20 cellular contexts compared by ENCODE assay signal in the genomic region with DNA sequence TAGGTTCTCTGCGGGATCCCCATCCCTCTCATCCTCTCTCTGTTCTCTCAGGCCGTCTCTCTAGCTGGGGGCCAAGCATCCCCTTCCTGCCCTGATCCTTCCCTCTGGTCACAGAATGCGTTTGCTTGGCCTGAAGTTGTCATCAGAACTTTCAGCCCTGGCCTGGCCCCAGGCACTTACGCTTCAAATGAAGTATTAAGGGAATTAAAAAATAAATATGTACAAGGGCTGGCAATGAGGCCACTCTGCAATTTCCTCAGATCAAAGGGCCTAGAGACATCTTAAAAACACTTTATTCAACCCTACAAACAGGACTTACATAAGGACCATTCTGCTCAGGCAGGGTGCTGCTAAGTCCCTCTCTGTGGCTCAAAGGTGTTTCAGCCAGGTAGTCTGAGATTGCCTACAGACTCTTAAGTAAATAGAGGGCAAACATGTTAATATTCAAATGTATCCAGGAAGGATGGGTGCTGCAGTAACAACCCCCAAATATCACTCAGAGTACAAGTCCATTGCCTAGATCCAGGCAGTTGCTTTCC. TPM values are rescaled to one million over a fixed set of nuclear protein-coding genes. Genes with fewer than 3 reads are reported as not detected.
DNase-seq lines count a peak whose midpoint lies in the region; ATAC-seq and TF ChIP-seq lines count a peak whose summit lies in the region.
"Had no signal": no experiment of that assay in that cellular context is flagged by ENCODE, and none has a peak within 500 bp of the region (broad histone marks: within the 10 kb centered on the region; RNA-seq: fewer than 3 reads in every experiment).

No MANE protein-coding gene starts in this region.

- peaks cover 27% of the 10 kb centered on the region for H3K27me3 Mint-ChIP-seq in activated CD4-positive, alpha-beta T cell treated with anti-CD3 and anti-CD28 coated beads, Interleukin-2, amount 10 ng/mL, durations not matched to agents 24 days and 14 days
- H3K27me3 Mint-ChIP-seq in H9 (ENCODE audit: low read depth): peaks cover 23% of the 10 kb centered on the region

- H3K9me3 Mint-ChIP-seq in activated CD4-positive, alpha-beta T cell treated with anti-CD3 and anti-CD28 coated beads, Interleukin-2, amount 10 ng/mL, durations not matched to agents 24 days and 14 days: no peaks in the 10 kb centered on the region
- H3K9me3 Mint-ChIP-seq in H9: no peaks in the 10 kb centered on the region
- H3K9me3 Mint-ChIP-seq: CD8-positive, alpha-beta T cell; GM23338; HFFc6 had no signal

- no peak for TF ChIP-seq POLR2A in upper lobe of left lung (IDR thresholded peaks at IDR 0.05)

- H2BK5ac ChIP-seq in H9 (ENCODE audit: insufficient read length, low read length): no peak overlapping the region

- H3K23ac ChIP-seq in H9 (ENCODE audit: insufficient read length, low read depth, low read length): no peak overlapping the region

- H3K18ac ChIP-seq in H9 (ENCODE audit: insufficient read length, low read depth, low read length): no peak overlapping the region

- H3K36me3 ChIP-seq in PC-3 (ENCODE audit: low read depth, low read length): no peaks in the 10 kb centered on the region
- peaks cover 3% of the 10 kb centered on the region for H3K36me3 ChIP-seq in lower lobe of right lung
- peaks cover 0 to 6% (median 3%) of the 10 kb centered on the region in 4 donors for H3K36me3 ChIP-seq in upper lobe of left lung
- H3K36me3 ChIP-seq: BLaER1 treated with 17β-estradiol and CSF1 and Interleukin-3, amounts not matched to agents 10 nM and 100 nM had no signal

- H3K9me2 ChIP-seq in PC-3 (replicated peaks; ENCODE audit: low read length): no peaks in the 10 kb centered on the region

- no peak overlapping the region for H3K4me3 Mint-ChIP-seq in activated CD4-positive, alpha-beta T cell treated with anti-CD3 and anti-CD28 coated beads, Interleukin-2, amount 10 ng/mL, durations not matched to agents 24 days and 14 days
- no peak overlapping the region for H3K4me3 Mint-ChIP-seq in H9
- H3K4me3 Mint-ChIP-seq: B cell; CD8-positive, alpha-beta T cell; GM23338; HFFc6 had no signal

- H3K27me3 ChIP-seq in PC-3 (ENCODE audit: low read length): peaks cover 21% of the 10 kb centered on the region
- H3K27me3 ChIP-seq in lower lobe of right lung (ENCODE audit: low read depth): no peaks in the 10 kb centered on the region
- H3K27me3 ChIP-seq in upper lobe of left lung: no peaks in the 10 kb centered on the region
- H3K27me3 ChIP-seq in H9 (ENCODE audit: insufficient read depth, low read length): peaks cover 7% of the 10 kb centered on the region; the same call in 1 of the 2 replicates

- no peak overlapping the region; the same call in 1 of the 2 replicates for H3K14ac ChIP-seq in H9 (ENCODE audit: insufficient read depth, low read length)

- POLR2A ChIA-PET in PC-3 (lab: Charles Lee; ENCODE audit: unreplicated experiment): no interaction called here

- H3K4me3 ChIP-seq in PC-3 (ENCODE audit: low read length) (no peak overlapping the region), lower lobe of right lung (no peak overlapping the region), upper lobe of left lung (no peak overlapping the region)
- H3K4me3 ChIP-seq: BLaER1 treated with 17β-estradiol and CSF1 and Interleukin-3, amounts not matched to agents 10 nM and 100 nM; GM23338 had no signal

- H3K4me2 ChIP-seq in PC-3 (ENCODE audit: low read length) (0 out of 2 replicates have a peak overlapping the region, but pooled peaks have one; percentile 2), H9 (ENCODE audit: insufficient read depth, insufficient read length, low read length) (no peak overlapping the region)
- H3K4me2 ChIP-seq: BLaER1 treated with 17β-estradiol and CSF1 and Interleukin-3, amounts not matched to agents 10 nM and 100 nM; GM23338 had no signal

- H3K36me3 Mint-ChIP-seq in activated CD4-positive, alpha-beta T cell treated with anti-CD3 and anti-CD28 coated beads, Interleukin-2, amount 10 ng/mL, durations not matched to agents 24 days and 14 days (ENCODE audit: low read depth): no peaks in the 10 kb centered on the region
- no peaks in the 10 kb centered on the region for H3K36me3 Mint-ChIP-seq in H9 (ENCODE audit: insufficient read depth in 1 of 3, low read depth in 3 of 3)
- H3K36me3 Mint-ChIP-seq: CD8-positive, alpha-beta T cell had no signal

- no peaks in the 10 kb centered on the region for H3K79me1 ChIP-seq in H9 (ENCODE audit: insufficient read depth, low read depth, low read length, poor library complexity, severe bottlenecking)

- H4K91ac ChIP-seq in H9 (ENCODE audit: insufficient read length, low read depth, low read length): no peak overlapping the region

- no peak overlapping the region for H2BK120ac ChIP-seq in H9 (ENCODE audit: low read depth, low read length, poor library complexity, severe bottlenecking)

- no peak overlapping the region for H2BK12ac ChIP-seq in H9 (ENCODE audit: insufficient read length, low read depth, low read length)

- H2BK15ac ChIP-seq in H9 (ENCODE audit: low read depth, low read length): no peak overlapping the region

- no peak overlapping the region for H3T11ph ChIP-seq in H9 (ENCODE audit: low read length)

- peaks cover 28% of the 10 kb centered on the region for H3K4me1 ChIP-seq in PC-3 (ENCODE audit: insufficient read depth, low read length)
- H3K4me1 ChIP-seq in lower lobe of right lung: no peaks in the 10 kb centered on the region
- H3K4me1 ChIP-seq in upper lobe of left lung: peaks cover 3 to 25% (median 7%) of the 10 kb centered on the region in 4 donors
- no peaks in the 10 kb centered on the region for H3K4me1 ChIP-seq in H9 (ENCODE audit: insufficient read depth, low read length)

- H3K27ac Mint-ChIP-seq in activated CD4-positive, alpha-beta T cell treated with anti-CD3 and anti-CD28 coated beads, Interleukin-2, amount 10 ng/mL, durations not matched to agents 24 days and 14 days: no peak overlapping the region
- no peak overlapping the region for H3K27ac Mint-ChIP-seq in H9
- H3K27ac Mint-ChIP-seq: CD8-positive, alpha-beta T cell; GM23338; HFFc6 had no signal

- H3K9me3 ChIP-seq in PC-3 (ENCODE audit: low read length) (no peaks in the 10 kb centered on the region), lower lobe of right lung (no peaks in the 10 kb centered on the region), upper lobe of left lung (no peaks in the 10 kb centered on the region), H9 (ENCODE audit: control insufficient read depth, low read depth, low read length) (no peaks in the 10 kb centered on the region)
- H3K9me3 ChIP-seq: BLaER1 treated with 17β-estradiol and CSF1 and Interleukin-3, amounts not matched to agents 10 nM and 100 nM had no signal

- no peak overlapping the region for H3K56ac ChIP-seq in H9 (ENCODE audit: insufficient read length, low read depth, low read length)

- intact Hi-C loops in activated CD4-positive, alpha-beta T cell treated with anti-CD3 and anti-CD28 coated beads, Interleukin-2, amount 10 ng/mL, durations not matched to agents 24 days and 14 days (cut with micrococcal nuclease): no loop called here
- intact Hi-C loops in PC-3 (cut with micrococcal nuclease) (no loop called here), lower lobe of right lung (cut with DNase I) (no loop called here)

- BruUV-seq in PC-3 (replicated peaks; lab: Mats Ljungman, UMichigan): no TSS peak

- ATAC-seq in PC-3: no peak
- ATAC-seq in lower lobe of right lung: peak; percentile 83 to 87
- ATAC-seq in upper lobe of left lung (ENCODE audit: low FRiP score in 2 of 2): peak; percentile 29 to 75
- ATAC-seq: CD8-positive, alpha-beta T cell; GM23338; HCT116 had no signal

- peak; percentile 36 for DNase-seq in activated CD4-positive, alpha-beta T cell treated with anti-CD3 and anti-CD28 coated beads, Interleukin-2, amount 10 ng/mL, durations not matched to agents 24 days and 14 days
- DNase-seq in activated CD4-positive, alpha-beta T cell treated with anti-CD3 and anti-CD28 coated beads, Interleukin-2, amount 50 U/mL, for 4 hours: no peak
- DNase-seq in PC-3: no peak
- peak; percentile 76 for DNase-seq in lower lobe of right lung
- peak in 1 of 2 donors; percentile 71 for DNase-seq in upper lobe of left lung
- no peak for DNase-seq in NCI-H1105 treated with DMSO at 0.1 percent for 48 hours (lab: John Stamatoyannopoulos, UW)
- no peak for DNase-seq in H9
- DNase-seq in DMS114 treated with DMSO at 0.1 percent for 48 hours (lab: John Stamatoyannopoulos, UW; ENCODE audit: unreplicated experiment): no peak
- DNase-seq: 8988T, Calu3, DMS79 treated with DMSO at 0.1 percent for 48 hours, GF-D8, HFFc6, IMR-90 had no signal

- H2BK20ac ChIP-seq in H9 (ENCODE audit: low read depth, low read length, poor library complexity, severe bottlenecking): no peak overlapping the region

- H3K23me2 ChIP-seq in H9 (ENCODE audit: insufficient read length, low read depth, low read length, poor library complexity, severe bottlenecking): peaks cover 3% of the 10 kb centered on the region

- H3K4ac ChIP-seq in H9 (ENCODE audit: low read depth, low read length): no peak overlapping the region

- H2AK5ac ChIP-seq in H9 (ENCODE audit: insufficient read length, low read length): no peak overlapping the region

- no peaks in the 10 kb centered on the region for H3F3A ChIP-seq in PC-3 (ENCODE audit: low read length, unreplicated experiment)

- peak in 1 of 4 donors; percentile 48 for TF ChIP-seq EP300 in upper lobe of left lung (IDR thresholded peaks at IDR 0.05)

- 66 to 71% methylated on average over 4 of the region's 4 CpGs for WGBS in upper lobe of left lung, 2 donors
- WGBS in H9 (ENCODE audit: extremely low coverage, insufficient read length, low lambda C conversion rate): no CpG with 5 or more reads among the region's 4 CpGs

- H3K9ac ChIP-seq in PC-3 (ENCODE audit: low read length): no peak overlapping the region
- no peak overlapping the region for H3K9ac ChIP-seq in H9 (ENCODE audit: extremely low read depth, insufficient read length, low read length)
- H3K9ac ChIP-seq: BLaER1 treated with 17β-estradiol and CSF1 and Interleukin-3, amounts not matched to agents 10 nM and 100 nM had no signal

- TF ChIP-seq CTCF in PC-3 (conservative IDR thresholded peaks at IDR 0.05; ENCODE audit: low read depth, low read length) (no peak), lower lobe of right lung (IDR thresholded peaks at IDR 0.05) (no peak), upper lobe of left lung (IDR thresholded peaks at IDR 0.05) (no peak), H9 (conservative IDR thresholded peaks at IDR 0.05) (no peak)

- peaks cover 4% of the 10 kb centered on the region for H3K4me1 Mint-ChIP-seq in activated CD4-positive, alpha-beta T cell treated with anti-CD3 and anti-CD28 coated beads, Interleukin-2, amount 10 ng/mL, durations not matched to agents 24 days and 14 days
- H3K4me1 Mint-ChIP-seq in H9: peaks cover 4 to 5% of the 10 kb centered on the region in 2 experiments

- no peak overlapping the region for H3K27ac ChIP-seq in PC-3 (ENCODE audit: low read length)
- no peak overlapping the region for H3K27ac ChIP-seq in lower lobe of right lung
- H3K27ac ChIP-seq in upper lobe of left lung: no peak overlapping the region
- no peak overlapping the region for H3K27ac ChIP-seq in H9 (ENCODE audit: insufficient read length, low read depth, low read length)
- H3K27ac ChIP-seq: BLaER1 treated with 17β-estradiol and CSF1 and Interleukin-3, amounts not matched to agents 10 nM and 100 nM had no signal

- no peak overlapping the region for H4K5ac ChIP-seq in H9 (ENCODE audit: insufficient read length, low read depth, low read length)

- H3K79me2 ChIP-seq in PC-3 (ENCODE audit: low read length): no peaks in the 10 kb centered on the region
- no peaks in the 10 kb centered on the region for H3K79me2 ChIP-seq in H9 (ENCODE audit: insufficient read depth, low read length)

- H4K20me1 ChIP-seq in PC-3 (ENCODE audit: low read length): no peaks in the 10 kb centered on the region
- H4K20me1 ChIP-seq in H9 (ENCODE audit: control insufficient read depth, insufficient read depth, insufficient read length): no peaks in the 10 kb centered on the region
- H4K20me1 ChIP-seq: BLaER1 treated with 17β-estradiol and CSF1 and Interleukin-3, amounts not matched to agents 10 nM and 100 nM had no signal

- H2AFZ ChIP-seq in PC-3 (ENCODE audit: low read length) (no peak overlapping the region), H9 (ENCODE audit: low read length) (no peak overlapping the region)
- H2AFZ ChIP-seq: GM23338 had no signal

- CTCF ChIA-PET in PC-3 (lab: Charles Lee): interaction anchor here (0.6 kb wide), 1 partner anchor 38 kb away, joined by 5 read pairs; no protein-coding TSS in a partner anchor

- no peak overlapping the region for H4K8ac ChIP-seq in H9 (replicated peaks; ENCODE audit: insufficient read length, low read depth, low read length)

RNA-seq across cellular contexts. Expression of a gene that starts 16.0 kb away (rescaled TPM):
- total RNA-seq in activated CD4-positive, alpha-beta T cell treated with anti-CD3 and anti-CD28 coated beads, Interleukin-2, amount 10 ng/mL, durations not matched to agents 24 days and 14 days: not detected in 2 replicates
- total RNA-seq in PC-3 (2014; rRNA removed): not detected in 2 replicates
- total RNA-seq in lower lobe of right lung: 630 TPM
- total RNA-seq in upper lobe of left lung: 100 to 1,000 TPM; 339 to 906 (median 589) TPM
- total RNA-seq in H9 (2021): 0.18 and 0.24 TPM in 2 replicates
- total RNA-seq: A673; Calu3; CD8-positive, alpha-beta T cell; GM23338; HFFc6; IMR-90 had no signal

Comparison
In these comparisons a context has a peak if more than half of its experiments do, and no peak if none do; other contexts are left out.
1. DNase-seq: peak in activated CD4-positive, alpha-beta T cell treated with anti-CD3 and anti-CD28 coated beads, Interleukin-2, amount 10 ng/mL, durations not matched to agents 24 days and 14 days (single experiment) and lower lobe of right lung (single experiment); none in activated CD4-positive, alpha-beta T cell treated with anti-CD3 and anti-CD28 coated beads, Interleukin-2, amount 50 U/mL, for 4 hours (0 of 2), PC-3 (single experiment), NCI-H1105 treated with DMSO at 0.1 percent for 48 hours (single experiment), H9 (single experiment) and DMS114 treated with DMSO at 0.1 percent for 48 hours (single experiment).
2. RNA of a gene that starts 16.0 kb away (total RNA-seq): 339 to 906 TPM in upper lobe of left lung and 630 TPM in lower lobe of right lung (single experiment); 0.18 to 0.24 TPM in H9, not detected in PC-3 and not detected in activated CD4-positive, alpha-beta T cell treated with anti-CD3 and anti-CD28 coated beads, Interleukin-2, amount 10 ng/mL, durations not matched to agents 24 days and 14 days; every median in the first group is over 100 times any median in the second.